Comparison of ENCODE assay signal across 8 cellular contexts in the genomic region with DNA sequence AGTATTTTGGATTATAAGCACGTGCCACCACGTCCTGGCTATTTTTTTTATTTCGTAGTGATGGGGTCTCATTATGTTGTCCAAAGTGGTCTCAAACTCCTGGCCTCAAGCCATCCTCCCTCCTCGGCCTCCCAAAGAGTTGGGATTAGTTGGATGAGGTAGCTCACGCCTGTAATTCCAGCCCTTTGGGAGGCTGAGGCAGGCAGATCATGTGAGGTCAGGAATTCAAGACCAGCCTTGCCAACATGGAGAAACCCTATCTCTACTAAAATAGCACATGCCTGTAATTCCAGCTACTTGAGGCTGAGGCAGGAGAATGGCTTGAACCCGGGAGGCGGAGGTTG. TPM values are rescaled to one million over a fixed set of nuclear protein-coding genes. Genes with fewer than 3 reads are reported as not detected.
DNase-seq lines count a peak whose midpoint lies in the region; ATAC-seq and TF ChIP-seq lines count a peak whose summit lies in the region.

No MANE protein-coding gene starts in this region.

- peak overlapping the region; percentile 50 for H3K4me3 Mint-ChIP-seq in activated naive CD4-positive, alpha-beta T cell treated with anti-CD3 and anti-CD28 coated beads for 36 hours
- H3K4me3 Mint-ChIP-seq in type B pancreatic cell = peak overlapping the region; percentile 86

- 62 to 74% methylated on average over 7 of the region's 7 CpGs for WGBS in body of pancreas, 2 donors
- WGBS in mesodermal cell (ENCODE audit: insufficient coverage in 2 of 2), 2 experiments = 88 to 95% methylated on average over 4 to 5 of the region's 7 CpGs

- peaks cover 17% of the 10 kb centered on the region for H3K4me1 ChIP-seq in body of pancreas
- H3K4me1 ChIP-seq in mesodermal cell (ENCODE audit: control insufficient read depth, insufficient read depth, low read length, poor library complexity, severe bottlenecking) = peaks cover 8% of the 10 kb centered on the region

- no peaks in the 10 kb centered on the region for H3K36me3 Mint-ChIP-seq in activated naive CD4-positive, alpha-beta T cell treated with anti-CD3 and anti-CD28 coated beads for 36 hours (ENCODE audit: low read depth)
- no peaks in the 10 kb centered on the region for H3K36me3 Mint-ChIP-seq in type B pancreatic cell

- H3K4me3 ChIP-seq in body of pancreas = peak overlapping the region in 1 of 2 donors; percentile 3
- H3K4me3 ChIP-seq in mesodermal cell (ENCODE audit: extremely low read depth, insufficient read depth, low read length, poor library complexity, severe bottlenecking) = no peak overlapping the region

- peaks cover 7% of the 10 kb centered on the region for H3K4me1 Mint-ChIP-seq in activated naive CD4-positive, alpha-beta T cell treated with anti-CD3 and anti-CD28 coated beads for 36 hours (ENCODE audit: low read depth)
- H3K4me1 Mint-ChIP-seq in type B pancreatic cell (ENCODE audit: unreplicated experiment) = peaks cover 12% of the 10 kb centered on the region

- ATAC-seq in body of pancreas (no peak), HG03378 (IDR thresholded peaks at IDR 0.05; ENCODE audit: unreplicated experiment) (no peak), GM18511 (IDR thresholded peaks at IDR 0.05; ENCODE audit: unreplicated experiment) (no peak)

- H3K9me3 ChIP-seq in body of pancreas (no peaks in the 10 kb centered on the region), mesodermal cell (ENCODE audit: control insufficient read depth, low read length) (no peaks in the 10 kb centered on the region)

- no peak for TF ChIP-seq POLR2A in body of pancreas (IDR thresholded peaks at IDR 0.05)

- intact Hi-C loops in activated naive CD4-positive, alpha-beta T cell treated with anti-CD3 and anti-CD28 coated beads for 36 hours (cut with micrococcal nuclease) = no loop called here
- intact Hi-C loops in body of pancreas (cut with DNase I) = no loop called here

- no peak for TF ChIP-seq CTCF in body of pancreas (IDR thresholded peaks at IDR 0.05)
- TF ChIP-seq CTCF in type B pancreatic cell (conservative IDR thresholded peaks at IDR 0.05) = no peak

- no peaks in the 10 kb centered on the region for H3K36me3 ChIP-seq in body of pancreas (replicated peaks in 1 of 2; ENCODE audit: insufficient read depth in 1 of 2, low read depth in 2 of 2)
- H3K36me3 ChIP-seq in mesodermal cell (ENCODE audit: control insufficient read depth, insufficient read depth, low read length) = no peaks in the 10 kb centered on the region

- H3K27me3 ChIP-seq in body of pancreas = no peaks in the 10 kb centered on the region

- no peaks in the 10 kb centered on the region for H3K27me3 Mint-ChIP-seq in activated naive CD4-positive, alpha-beta T cell treated with anti-CD3 and anti-CD28 coated beads for 36 hours (ENCODE audit: low read depth)
- H3K27me3 Mint-ChIP-seq in type B pancreatic cell = no peaks in the 10 kb centered on the region

- no peak for DNase-seq in activated naive CD4-positive, alpha-beta T cell treated with anti-CD3 and anti-CD28 coated beads for 36 hours
- no peak for DNase-seq in activated naive CD4-positive, alpha-beta T cell treated with anti-CD3 and anti-CD28 coated beads, Interleukin-2, amount 50 U/mL, for 16 hours
- no peak for DNase-seq in body of pancreas
- DNase-seq in type B pancreatic cell (ENCODE audit: extremely low spot score, unreplicated experiment) = no peak
- DNase-seq in dedifferentiated amniotic fluid mesenchymal stem cell (ENCODE audit: extremely low spot score) = no peak

- H3K9me3 Mint-ChIP-seq in activated naive CD4-positive, alpha-beta T cell treated with anti-CD3 and anti-CD28 coated beads for 36 hours = no peaks in the 10 kb centered on the region
- H3K9me3 Mint-ChIP-seq in type B pancreatic cell = no peaks in the 10 kb centered on the region

- no peak overlapping the region for H3K27ac Mint-ChIP-seq in activated naive CD4-positive, alpha-beta T cell treated with anti-CD3 and anti-CD28 coated beads for 36 hours
- H3K27ac Mint-ChIP-seq in type B pancreatic cell = peak overlapping the region; percentile 88

- H3K27ac ChIP-seq in body of pancreas (peak overlapping the region; percentile 87 to 94 (median 92)), mesodermal cell (ENCODE audit: low read depth, low read length, severe bottlenecking) (peak overlapping the region; percentile 99)

- CTCF ChIA-PET in activated naive CD4-positive, alpha-beta T cell treated with anti-CD3 and anti-CD28 coated beads for 36 hours (lab: Charles Lee) = no interaction called here

RNA-seq across cellular contexts. Expression of a gene that starts 21.8 kb away (rescaled TPM):
- 10 to 100 TPM; 95.3 to 96.9 TPM for total RNA-seq in activated naive CD4-positive, alpha-beta T cell treated with anti-CD3 and anti-CD28 coated beads for 36 hours
- total RNA-seq in body of pancreas = 10 to 100 TPM; 24.1 to 60.0 TPM
- polyA plus RNA-seq in mesodermal cell (2013, experiment 1 of 2) = 129 TPM
- polyA plus RNA-seq in mesodermal cell (2013, experiment 2 of 2) = 124 TPM
- total RNA-seq in type B pancreatic cell (ENCODE audit: low replicate concordance) = 140 TPM in 2 replicates

RNA-seq across cellular contexts. Expression of a gene that starts 28.9 kb away (rescaled TPM):
- under 1 TPM; 0.57 to 0.62 TPM for total RNA-seq in activated naive CD4-positive, alpha-beta T cell treated with anti-CD3 and anti-CD28 coated beads for 36 hours
- total RNA-seq in body of pancreas (1 to 10 TPM; 3.6 to 7.6 TPM), type B pancreatic cell (ENCODE audit: low replicate concordance) (1.7 and 4.9 TPM in 2 replicates)
- 6.4 TPM for polyA plus RNA-seq in mesodermal cell (2013, experiment 1 of 2)
- polyA plus RNA-seq in mesodermal cell (2013, experiment 2 of 2) = 5.2 TPM

RNA-seq across cellular contexts. Expression of a gene that starts 44.2 kb away (rescaled TPM):
- total RNA-seq in activated naive CD4-positive, alpha-beta T cell treated with anti-CD3 and anti-CD28 coated beads for 36 hours = 10 to 100 TPM; 26.6 to 32.6 TPM
- total RNA-seq in body of pancreas (1 to 10 TPM; 3.3 to 4.4 TPM), type B pancreatic cell (ENCODE audit: low replicate concordance) (not detected in 2 replicates)
- polyA plus RNA-seq in mesodermal cell (2013, experiment 1 of 2) = not detected
- polyA plus RNA-seq in mesodermal cell (2013, experiment 2 of 2) = not detected

Comparison
In these comparisons a context has a peak if more than half of its experiments do, and no peak if none do; other contexts are left out.
1. RNA of a gene that starts 44.2 kb away (total RNA-seq): 26.6 to 32.6 TPM in activated naive CD4-positive, alpha-beta T cell treated with anti-CD3 and anti-CD28 coated beads for 36 hours; 3.3 to 4.4 TPM in body of pancreas and not detected in type B pancreatic cell; every median in the first group is over 4 times any median in the second.